8 cellular contexts compared by ENCODE assay signal in genomic region chr1:151720974-151721787, GRCh38. TPM values are rescaled to one million over a fixed set of nuclear protein-coding genes. Genes with fewer than 3 reads are reported as not detected.
DNase-seq lines count a peak whose midpoint lies in the region; ATAC-seq, FAIRE-seq and TF ChIP-seq lines count a peak whose summit lies in the region.

RIIAD1 (plus strand) TSS chr1:151721522; CDS start chr1:151721537, 15 bp downstream.

- peak within 1 kb of the TSS in 1 of 2 donors; percentile 82 for H3K27ac Mint-ChIP-seq in effector memory CD8-positive, alpha-beta T cell
- H3K27ac Mint-ChIP-seq in stimulated activated naive CD8-positive, alpha-beta T cell treated with anti-CD3 and anti-CD28 coated beads, Interleukin-15, amount 100 ng/mL, for 72 hours, result peak within 1 kb of the TSS in 1 of 2 donors; percentile 49

- H3K36me3 ChIP-seq in mucosa of descending colon (ENCODE audit: low read depth), result no peaks in the 10 kb centered on the region

- H3K4me1 Mint-ChIP-seq in effector memory CD8-positive, alpha-beta T cell (ENCODE audit: low read depth in 2 of 2), result peaks cover 22 to 25% of the 10 kb centered on the region in 2 donors
- H3K4me1 Mint-ChIP-seq in stimulated activated naive CD8-positive, alpha-beta T cell treated with anti-CD3 and anti-CD28 coated beads, Interleukin-15, amount 100 ng/mL, for 72 hours, result peaks cover 43% of the 10 kb centered on the region

- peak within 1 kb of the TSS; percentile 79 to 82 for H3K4me3 Mint-ChIP-seq in effector memory CD8-positive, alpha-beta T cell
- H3K4me3 Mint-ChIP-seq in stimulated activated naive CD8-positive, alpha-beta T cell treated with anti-CD3 and anti-CD28 coated beads, Interleukin-15, amount 100 ng/mL, for 72 hours, result peak within 1 kb of the TSS; percentile 82 to 92

- H3K9me3 Mint-ChIP-seq in effector memory CD8-positive, alpha-beta T cell, result no peaks in the 10 kb centered on the region
- H3K9me3 Mint-ChIP-seq in stimulated activated naive CD8-positive, alpha-beta T cell treated with anti-CD3 and anti-CD28 coated beads, Interleukin-15, amount 100 ng/mL, for 72 hours, result no peaks in the 10 kb centered on the region

- FAIRE-seq in GM12892 (lab: Jason Lieb, UNC), result no peak

- peaks cover 21% of the 10 kb centered on the region for H3K4me1 ChIP-seq in mucosa of descending colon (ENCODE audit: low read depth)

- DNase-seq in GM12892 (ENCODE audit: insufficient read length) (peak; percentile 89), mucosa of descending colon (peak in 1 of 3 donors; percentile 57), HUDEP-2 (lab: John Stamatoyannopoulos, UW; ENCODE audit: unreplicated experiment in 76 of 76) (no peak), GF-D8 (lab: John Stamatoyannopoulos, UW) (no peak)
- DNase-seq in activated CD4-positive, alpha-beta T cell treated with anti-CD3 and anti-CD28 coated beads for 1 hour, result peak; percentile 19
- DNase-seq in effector memory CD8-positive, alpha-beta T cell, result peak in 2 of 3 experiments; percentile 24 to 25
- peak; percentile 25 to 42 for DNase-seq in stimulated activated naive CD8-positive, alpha-beta T cell treated with anti-CD3 and anti-CD28 coated beads, Interleukin-15, amount 100 ng/mL, for 72 hours

- peaks cover 56 to 65% of the 10 kb centered on the region in 2 donors for H3K27me3 Mint-ChIP-seq in effector memory CD8-positive, alpha-beta T cell
- H3K27me3 Mint-ChIP-seq in stimulated activated naive CD8-positive, alpha-beta T cell treated with anti-CD3 and anti-CD28 coated beads, Interleukin-15, amount 100 ng/mL, for 72 hours, result peaks cover 100% of the 10 kb centered on the region

- H3K9me3 ChIP-seq in mucosa of descending colon, result no peaks in the 10 kb centered on the region

- no peak within 1 kb of the TSS for H3K4me3 ChIP-seq in mucosa of descending colon

- TF ChIP-seq POLR2A in GM12892 (IDR thresholded peaks at IDR 0.05; ENCODE audit: low read depth, low read length), result no peak

- H3K36me3 Mint-ChIP-seq in effector memory CD8-positive, alpha-beta T cell (ENCODE audit: insufficient read depth), result no peaks in the 10 kb centered on the region

- no peak for TF ChIP-seq CTCF in mucosa of descending colon (IDR thresholded peaks at IDR 0.05)

- ATAC-seq in HG03354 (IDR thresholded peaks at IDR 0.05; ENCODE audit: poor library complexity, severe bottlenecking, unreplicated experiment), result peak; percentile 70
- ATAC-seq in effector memory CD8-positive, alpha-beta T cell (replicated peaks), result peak; percentile 85
- peak; percentile 78 for ATAC-seq in mucosa of descending colon
- peak; percentile 83 for ATAC-seq in stimulated activated naive CD8-positive, alpha-beta T cell treated with anti-CD3 and anti-CD28 coated beads, Interleukin-15, amount 100 ng/mL, for 72 hours

- intact Hi-C loops in mucosa of descending colon (cut with DNase I, micrococcal nuclease), result no loop called here

RNA-seq across cellular contexts. Expression of gene RIIAD1, which starts in this region (rescaled TPM):
- not detected for polyA plus RNA-seq in GM12892 (2012; ENCODE audit: missing spikeins)
- total RNA-seq in mucosa of descending colon, result not detected

Comparison
In these comparisons a context has a peak if more than half of its experiments do, and no peak if none do; other contexts are left out.
1. Peak in ATAC-seq in mucosa of descending colon; RNA of the gene not detected or under 1 TPM.
2. DNase-seq: peak in GM12892 (single experiment), activated CD4-positive, alpha-beta T cell treated with anti-CD3 and anti-CD28 coated beads for 1 hour (single experiment), effector memory CD8-positive, alpha-beta T cell (2 of 3) and stimulated activated naive CD8-positive, alpha-beta T cell treated with anti-CD3 and anti-CD28 coated beads, Interleukin-15, amount 100 ng/mL, for 72 hours (2 of 2); none in HUDEP-2 (0 of 76) and GF-D8 (single experiment).
3. Peak in every context shown above with its lines, with median percentiles within 50 percentile points of each other: ATAC-seq.